ENCODE assay signal across 22 cellular contexts in the genomic region with DNA sequence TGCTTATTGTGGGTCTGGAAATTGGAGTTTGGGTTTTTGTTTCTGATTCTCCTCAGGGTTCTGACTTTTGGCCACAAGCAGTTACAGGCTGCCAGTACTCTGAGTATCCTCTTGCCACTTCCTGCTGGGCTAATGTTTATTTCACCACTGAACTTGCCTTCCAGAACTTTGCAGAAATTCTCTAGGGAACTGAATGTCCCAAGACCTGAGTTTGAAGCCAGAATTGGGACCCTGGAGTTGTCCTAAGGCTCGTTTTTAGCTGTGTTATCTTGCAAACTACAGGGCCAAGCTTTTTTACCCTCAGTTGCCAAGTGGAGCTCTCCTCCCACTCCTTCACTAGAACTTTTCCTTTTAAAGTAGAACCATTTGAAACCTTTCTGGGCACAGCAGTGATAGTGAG.
DNase-seq lines count a peak whose midpoint lies in the region; ATAC-seq, FAIRE-seq and TF ChIP-seq lines count a peak whose summit lies in the region.
"Had no signal": no experiment of that assay in that cellular context is flagged by ENCODE, and none has a peak within 500 bp of the region (broad histone marks: within the 10 kb centered on the region; RNA-seq: fewer than 3 reads in every experiment).

No MANE protein-coding gene starts in this region.

- H3K27ac ChIP-seq in heart left ventricle, result no peak overlapping the region
- H3K27ac ChIP-seq in right atrium auricular region, result no peak overlapping the region
- H3K27ac ChIP-seq in mesendoderm (ENCODE audit: low read depth, low read length), result no peak overlapping the region
- H3K27ac ChIP-seq: testis had no signal

- H3K4ac ChIP-seq in mesendoderm (ENCODE audit: low read depth, low read length), result no peak overlapping the region

- H3K4me3 ChIP-seq in heart left ventricle (no peak overlapping the region), right atrium auricular region (no peak overlapping the region), cardiac fibroblast (replicated peaks in 1 of 2; ENCODE audit: low read depth in 2 of 2, low read length in 2 of 2) (no peak overlapping the region), mesendoderm (ENCODE audit: low read length) (no peak overlapping the region)
- H3K4me3 ChIP-seq: lung, testis had no signal

- no peak overlapping the region for H4K8ac ChIP-seq in mesendoderm (ENCODE audit: low read depth, low read length)

- peak overlapping the region; percentile 84 for H3K18ac ChIP-seq in mesendoderm (ENCODE audit: low read length)

- H2BK15ac ChIP-seq in mesendoderm (replicated peaks; ENCODE audit: low read depth), result no peak overlapping the region

- H3K56ac ChIP-seq in mesendoderm (ENCODE audit: low read length), result peak overlapping the region; percentile 20

- H2BK5ac ChIP-seq in mesendoderm (ENCODE audit: low read length), result no peak overlapping the region

- peak overlapping the region; percentile 73 for H2BK120ac ChIP-seq in mesendoderm (ENCODE audit: low read depth, low read length)

- H3K79me2 ChIP-seq in mesendoderm (ENCODE audit: control insufficient read depth, insufficient read depth, low read length), result peaks cover 4% of the 10 kb centered on the region

- 6 to 14% (median 9%) methylated on average over 1 of the region's 1 CpG for WGBS in heart left ventricle, 4 donors
- WGBS in mesendoderm (ENCODE audit: extremely low coverage, insufficient coverage, low lambda C conversion rate), result no CpG with 5 or more reads among the region's 1 CpG

- DNase-seq in heart left ventricle, result no peak
- DNase-seq in right atrium auricular region (ENCODE audit: low spot score), result no peak
- peak; percentile 46 for DNase-seq in cardiac fibroblast (ENCODE audit: low read depth in 2 of 2)
- DNase-seq in mesendoderm, result no peak
- DNase-seq in activated effector memory CD4-positive, alpha-beta T cell treated with Interleukin-2 at 50 U/mL for 16 hours, result no peak
- DNase-seq in RCC 7860 (ENCODE audit: low spot score), result no peak
- no peak for DNase-seq in NCI-H1930 (lab: John Stamatoyannopoulos, UW)
- DNase-seq: activated CD8-positive, alpha-beta T cell treated with anti-CD3 and anti-CD28 coated beads for 36 hours; amygdala; CD4-positive, CD25-positive, alpha-beta regulatory T cell; H7; NCI-H2107; NCI-H748 treated with DMSO at 0.1 percent for 48 hours; retina; stimulated activated CD4-positive, alpha-beta T cell treated with anti-CD3 and anti-CD28 coated beads, Interleukin-2, amount 100 ng/mL, for 24 hours; SW 1271; testis had no signal

- H3K4me1 ChIP-seq in heart left ventricle (peaks cover 0 to 10% (median 0%) of the 10 kb centered on the region in 12 donors), right atrium auricular region (peaks cover 0 to 8% of the 10 kb centered on the region in 2 donors), mesendoderm (ENCODE audit: control insufficient read depth, low read depth, low read length) (peaks cover 10% of the 10 kb centered on the region)

- peaks cover 0 to 4% (median 0%) of the 10 kb centered on the region in 9 donors for H3K27me3 ChIP-seq in heart left ventricle
- no peaks in the 10 kb centered on the region for H3K27me3 ChIP-seq in right atrium auricular region
- no peaks in the 10 kb centered on the region for H3K27me3 ChIP-seq in mesendoderm (ENCODE audit: insufficient read depth, low read length, poor library complexity)
- H3K27me3 ChIP-seq: testis had no signal

- H4K5ac ChIP-seq in mesendoderm (ENCODE audit: low read length), result no peak overlapping the region

- no peak overlapping the region for H3K4me2 ChIP-seq in mesendoderm (ENCODE audit: low read length)

- no peak overlapping the region for H3K9ac ChIP-seq in mesendoderm (ENCODE audit: low read length)

- peaks cover 6% of the 10 kb centered on the region for H3K79me1 ChIP-seq in mesendoderm (ENCODE audit: low read length)

- FAIRE-seq in RCC 7860 (lab: Jason Lieb, UNC), result no peak
- FAIRE-seq: A204.1, HTR-8/SVneo had no signal

- H2AK5ac ChIP-seq in mesendoderm (ENCODE audit: low read length), result no peak overlapping the region

- intact Hi-C loops in heart left ventricle (cut with DNase I), result no loop called here

- ATAC-seq in heart left ventricle (peak in 3 of 4 donors; percentile 22 to 37 (median 26)), GM18519 (IDR thresholded peaks at IDR 0.05; ENCODE audit: low FRiP score, unreplicated experiment) (no peak)
- ATAC-seq: activated CD8-positive, alpha-beta T cell treated with anti-CD3 and anti-CD28 coated beads for 36 hours; activated T-helper 17 cell treated with anti-CD3 and anti-CD28 coated beads, Interleukin-2, amount 50 U/mL, for 72 hours had no signal

- no peaks in the 10 kb centered on the region for H3K36me3 ChIP-seq in heart left ventricle
- no peaks in the 10 kb centered on the region for H3K36me3 ChIP-seq in right atrium auricular region
- no peaks in the 10 kb centered on the region for H3K36me3 ChIP-seq in mesendoderm (ENCODE audit: control insufficient read depth, insufficient read depth, low read length)

- TF ChIP-seq CTCF in heart left ventricle (IDR thresholded peaks at IDR 0.05), result no peak
- no peak for TF ChIP-seq CTCF in right atrium auricular region (IDR thresholded peaks at IDR 0.05)
- TF ChIP-seq CTCF in cardiac fibroblast (IDR thresholded peaks at IDR 0.05; ENCODE audit: low read depth, low read length), result no peak

- H3K23ac ChIP-seq in mesendoderm (ENCODE audit: low read length), result no peak overlapping the region

- TF ChIP-seq POLR2A in heart left ventricle (IDR thresholded peaks at IDR 0.05), result no peak

- H3K9me3 ChIP-seq in heart left ventricle (no peaks in the 10 kb centered on the region), right atrium auricular region (no peaks in the 10 kb centered on the region)
- H3K9me3 ChIP-seq: testis had no signal

Comparison
In these comparisons a context has a peak if more than half of its experiments do, and no peak if none do; other contexts are left out.
1. DNase-seq: peak in cardiac fibroblast (2 of 2); none in heart left ventricle (0 of 5), right atrium auricular region (single experiment), mesendoderm (single experiment), activated effector memory CD4-positive, alpha-beta T cell treated with Interleukin-2 at 50 U/mL for 16 hours (single experiment), RCC 7860 (single experiment) and NCI-H1930 (0 of 2).